ENCODE assay signal across 16 cellular contexts in genomic region chr6:167957626-167958025, GRCh38. TPM values are rescaled to one million over a fixed set of nuclear protein-coding genes. Genes with fewer than 3 reads are reported as not detected.
DNase-seq lines count a peak whose midpoint lies in the region; ATAC-seq, FAIRE-seq and TF ChIP-seq lines count a peak whose summit lies in the region.
"Had no signal": no experiment of that assay in that cellular context is flagged by ENCODE, and none has a peak within 500 bp of the region (broad histone marks: within the 10 kb centered on the region; RNA-seq: fewer than 3 reads in every experiment).

No MANE protein-coding gene starts in this region.

- H3K27me3 ChIP-seq in BLaER1 treated with 17β-estradiol and CSF1 and Interleukin-3, amounts not matched to agents 10 nM and 100 nM = no peaks in the 10 kb centered on the region
- H3K27me3 ChIP-seq in keratinocyte (ENCODE audit: control insufficient read depth, extremely low read depth, insufficient read depth, low read length) (no peaks in the 10 kb centered on the region), trophoblast cell (ENCODE audit: insufficient read depth, low read length) (no peaks in the 10 kb centered on the region)
- H3K27me3 ChIP-seq: BE2C had no signal

- H2AK5ac ChIP-seq in trophoblast cell (ENCODE audit: low read length) = no peak overlapping the region

- peak overlapping the region; percentile 37 for H3K18ac ChIP-seq in trophoblast cell (ENCODE audit: low read length)

- dilution Hi-C loops in keratinocyte (cut with MboI; ENCODE audit: extremely low pct_ligation_motif_present, low sequenced_read_pairs) = no loop called here

- no peak for DNase-seq in WTC11 (ENCODE audit: low spot score)
- no peak for DNase-seq in keratinocyte (ENCODE audit: low read depth, low spot score)
- DNase-seq in trophoblast cell = peak; percentile 28 to 81
- no peak for DNase-seq in glutamatergic neuron
- no peak for DNase-seq in EL
- DNase-seq in GM19238 (ENCODE audit: insufficient read length, low spot score) = no peak
- DNase-seq: BE2C; CD8-positive, alpha-beta memory T cell; H7; NCI-H1417; NCI-H2081; NCI-H2227 treated with DMSO at 0.1 percent for 48 hours; NCI-H526 had no signal

- peak overlapping the region in 7 of 11 experiments; percentile 22 to 72 (median 47); a peak in 10 of 22 replicates for H3K27ac ChIP-seq in BLaER1 treated with 17β-estradiol and CSF1 and Interleukin-3, amounts not matched to agents 10 nM and 100 nM
- H3K27ac ChIP-seq in keratinocyte (ENCODE audit: control insufficient read depth, insufficient read depth, low read length) = peak overlapping the region; percentile 30
- H3K27ac ChIP-seq in trophoblast cell (ENCODE audit: low read depth, low read length) = peak overlapping the region; percentile 21

- H3K4me1 Mint-ChIP-seq in WTC11 (peaks cover 7% of the 10 kb centered on the region), glutamatergic neuron (ENCODE audit: low read depth, unreplicated experiment) (peaks cover 19% of the 10 kb centered on the region)
- H3K4me1 Mint-ChIP-seq: CD8-positive, alpha-beta memory T cell had no signal

- ATAC-seq in WTC11 (no peak), GM18858 (IDR thresholded peaks at IDR 0.05; ENCODE audit: unreplicated experiment) (no peak)

- no peak overlapping the region for H4K91ac ChIP-seq in trophoblast cell (ENCODE audit: low read depth, low read length)

- H2BK120ac ChIP-seq in trophoblast cell (ENCODE audit: insufficient read depth, low read length, poor library complexity) = peak overlapping the region; percentile 20

- H3K9me3 Mint-ChIP-seq in WTC11 = no peaks in the 10 kb centered on the region
- peaks cover 6% of the 10 kb centered on the region for H3K9me3 Mint-ChIP-seq in glutamatergic neuron (ENCODE audit: unreplicated experiment)
- H3K9me3 Mint-ChIP-seq: CD8-positive, alpha-beta memory T cell had no signal

- peak overlapping the region; percentile 5 for H3K14ac ChIP-seq in trophoblast cell (ENCODE audit: low read length)

- H3K27me3 Mint-ChIP-seq in WTC11 (ENCODE audit: low read depth) (no peaks in the 10 kb centered on the region), glutamatergic neuron (ENCODE audit: unreplicated experiment) (peaks cover 6% of the 10 kb centered on the region)

- no peak overlapping the region for H3K23ac ChIP-seq in trophoblast cell (ENCODE audit: low read length)

- H3K27ac Mint-ChIP-seq in WTC11 (peak overlapping the region; percentile 78), glutamatergic neuron (ENCODE audit: unreplicated experiment) (no peak overlapping the region)
- H3K27ac Mint-ChIP-seq: CD8-positive, alpha-beta memory T cell had no signal

- H2BK12ac ChIP-seq in trophoblast cell (ENCODE audit: low read length) = no peak overlapping the region

- TF ChIP-seq CTCF in WTC11 (IDR thresholded peaks at IDR 0.05) (no peak), keratinocyte (optimal IDR thresholded peaks at IDR 0.05 in 1 of 3, IDR thresholded peaks at IDR 0.05 in 1 of 3, conservative IDR thresholded peaks at IDR 0.05 in 1 of 3; ENCODE audit: extremely low read depth in 1 of 3, insufficient read depth in 2 of 3, low read length in 3 of 3) (no peak), glutamatergic neuron (IDR thresholded peaks at IDR 0.05; ENCODE audit: partially characterized antibody, unreplicated experiment) (no peak)

- H3K9me3 ChIP-seq in BLaER1 treated with 17β-estradiol and CSF1 and Interleukin-3, amounts not matched to agents 10 nM and 100 nM (replicated peaks in 1 of 11) = peaks cover 0 to 6% (median 0%) of the 10 kb centered on the region in 11 experiments; a peak in 4 of 22 replicates
- H3K9me3 ChIP-seq in keratinocyte (ENCODE audit: control insufficient read depth, low read depth, low read length) (no peaks in the 10 kb centered on the region), trophoblast cell (ENCODE audit: insufficient read depth, low read depth, low read length) (no peaks in the 10 kb centered on the region)
- H3K9me3 ChIP-seq: BE2C had no signal

- H4K12ac ChIP-seq in trophoblast cell (ENCODE audit: low read depth, low read length) = no peak overlapping the region

- peak overlapping the region; percentile 27 for H4K8ac ChIP-seq in trophoblast cell (ENCODE audit: low read depth, low read length)

- H3K4me3 ChIP-seq in BLaER1 treated with 17β-estradiol and CSF1 and Interleukin-3, amounts not matched to agents 10 nM and 100 nM = no peak overlapping the region
- no peak overlapping the region for H3K4me3 ChIP-seq in keratinocyte (ENCODE audit: control insufficient read depth in 2 of 3, extremely low read depth in 1 of 3, insufficient read depth in 2 of 3, low read depth in 1 of 3, low read length in 3 of 3)
- no peak overlapping the region for H3K4me3 ChIP-seq in trophoblast cell (ENCODE audit: low read depth, low read length)

- peaks cover 0 to 53% (median 36%) of the 10 kb centered on the region in 11 experiments; a peak in 20 of 22 replicates for H3K36me3 ChIP-seq in BLaER1 treated with 17β-estradiol and CSF1 and Interleukin-3, amounts not matched to agents 10 nM and 100 nM
- H3K36me3 ChIP-seq in keratinocyte (ENCODE audit: control insufficient read depth in 2 of 2, extremely low read depth in 1 of 2, insufficient read depth in 2 of 2, low read length in 2 of 2) (peaks cover 2 to 12% of the 10 kb centered on the region in 2 experiments), trophoblast cell (ENCODE audit: control insufficient read depth in 1 of 2, insufficient read depth in 2 of 2, low read length in 2 of 2) (peaks cover 14% of the 10 kb centered on the region in 2 experiments)

- H3K9me1 ChIP-seq in keratinocyte (ENCODE audit: control insufficient read depth, extremely low read depth, insufficient read depth, low read length) = peaks cover 6% of the 10 kb centered on the region

- POLR2A ChIA-PET in WTC11 (lab: Charles Lee) = no interaction called here

- no peak overlapping the region for H2AFZ ChIP-seq in keratinocyte (ENCODE audit: control insufficient read depth, low read length)
- H2AFZ ChIP-seq in trophoblast cell (ENCODE audit: insufficient read depth, low read length, poor library complexity) = no peak overlapping the region

- peak overlapping the region; percentile 62 to 86 (median 65) for H3K4me2 ChIP-seq in BLaER1 treated with 17β-estradiol and CSF1 and Interleukin-3, amounts not matched to agents 10 nM and 100 nM
- H3K4me2 ChIP-seq in keratinocyte (ENCODE audit: control insufficient read depth, extremely low read depth, insufficient read depth, low read depth, low read length) (no peak overlapping the region), trophoblast cell (ENCODE audit: low read length) (no peak overlapping the region)

- H4K20me1 ChIP-seq in BLaER1 treated with 17β-estradiol and CSF1 and Interleukin-3, amounts not matched to agents 10 nM and 100 nM = peaks cover 0 to 55% (median 0%) of the 10 kb centered on the region in 11 experiments; a peak in 3 of 22 replicates
- H4K20me1 ChIP-seq in keratinocyte (ENCODE audit: control insufficient read depth, extremely low read depth, insufficient read depth, low read length) = peaks cover 3% of the 10 kb centered on the region

- peaks cover 16% of the 10 kb centered on the region for H3K79me2 ChIP-seq in keratinocyte (ENCODE audit: control insufficient read depth, insufficient read depth, low read length)
- H3K79me2 ChIP-seq in trophoblast cell (ENCODE audit: control insufficient read depth, insufficient read depth, low read length, poor library complexity) = no peaks in the 10 kb centered on the region

- no peak overlapping the region for H3K9ac ChIP-seq in BLaER1 treated with 17β-estradiol and CSF1 and Interleukin-3, amounts not matched to agents 10 nM and 100 nM
- H3K9ac ChIP-seq in keratinocyte (ENCODE audit: control insufficient read depth, extremely low read depth, insufficient read depth, low read length) = no peak overlapping the region
- no peak overlapping the region for H3K9ac ChIP-seq in trophoblast cell (ENCODE audit: low read length)

- peaks cover 6% of the 10 kb centered on the region for H3K79me1 ChIP-seq in trophoblast cell (ENCODE audit: low read length)

- no peak overlapping the region for H3K4me3 Mint-ChIP-seq in WTC11
- H3K4me3 Mint-ChIP-seq in glutamatergic neuron (ENCODE audit: unreplicated experiment) = no peak overlapping the region
- H3K4me3 Mint-ChIP-seq: CD8-positive, alpha-beta memory T cell had no signal

- H2BK5ac ChIP-seq in trophoblast cell (ENCODE audit: low read depth, low read length, poor library complexity) = peak overlapping the region; percentile 22

- H3K4ac ChIP-seq in trophoblast cell (ENCODE audit: low read depth, low read length) = no peak overlapping the region

- H3K36me3 Mint-ChIP-seq in WTC11 (peaks cover 31% of the 10 kb centered on the region), glutamatergic neuron (ENCODE audit: unreplicated experiment) (no peaks in the 10 kb centered on the region)

- H3K4me1 ChIP-seq in BLaER1 treated with 17β-estradiol and CSF1 and Interleukin-3, amounts not matched to agents 10 nM and 100 nM = peaks cover 66 to 100% (median 81%) of the 10 kb centered on the region in 10 experiments
- peaks cover 5% of the 10 kb centered on the region for H3K4me1 ChIP-seq in keratinocyte (ENCODE audit: control insufficient read depth, extremely low read depth, insufficient read depth, low read length)
- peaks cover 13 to 14% of the 10 kb centered on the region in 2 experiments for H3K4me1 ChIP-seq in trophoblast cell (ENCODE audit: control insufficient read depth in 1 of 2, insufficient read depth in 2 of 2, low read length in 2 of 2)
- H3K4me1 ChIP-seq: BE2C had no signal

- WGBS in trophoblast cell (ENCODE audit: extremely low coverage, insufficient coverage, insufficient read length) = no CpG with 5 or more reads among the region's 6 CpGs

- CTCF ChIA-PET in WTC11 (lab: Charles Lee) = interaction anchor here (2.8 kb wide), 1 partner anchor 10 kb away, joined by 10 read pairs; no protein-coding TSS in a partner anchor

- FAIRE-seq in keratinocyte (lab: Jason Lieb, UNC) = no peak

TF ChIP-seq in WTC11, 78 proteins besides CTCF, POLR2A, EP300 and RAD21 (continues in another document):
- TF ChIP-seq TEAD1 (CRISPR knock-in tag; IDR thresholded peaks at IDR 0.05) (no peak), ELF4 (CRISPR knock-in tag; IDR thresholded peaks at IDR 0.05; ENCODE audit: low read depth) (no peak), OVOL2 (CRISPR knock-in tag; IDR thresholded peaks at IDR 0.05; ENCODE audit: borderline replicate concordance) (no peak), ZNF138 (CRISPR knock-in tag; conservative IDR thresholded peaks at IDR 0.05) (no peak), FOXP1 (CRISPR knock-in tag; IDR thresholded peaks at IDR 0.05; ENCODE audit: borderline replicate concordance) (no peak)

RNA-seq across cellular contexts. Expression of gene KIF25, which starts 39.8 kb away (rescaled TPM):
- total RNA-seq in WTC11 (2021) (0.28 to 1.1 TPM (median 0.71 TPM) in 3 replicates), glutamatergic neuron (ENCODE audit: unreplicated experiment) (not detected)
- not detected in 3 replicates for polyA plus RNA-seq in keratinocyte
- not detected for polyA plus RNA-seq in keratinocyte (2011; ENCODE audit: low read depth)
- not detected in 2 replicates for polyA plus RNA-seq in keratinocyte (2011; cell fraction: cytosol; rRNA removed)
- polyA plus RNA-seq in keratinocyte (2011; cell fraction: nucleus; rRNA removed) = not detected in 2 replicates
- polyA plus RNA-seq in keratinocyte (2012; ENCODE audit: low replicate concordance) = not detected in 2 replicates
- polyA minus RNA-seq in keratinocyte = not detected in 3 replicates
- polyA minus RNA-seq in keratinocyte (2011; cell fraction: cytosol; rRNA and poly(A)+ RNA removed) = not detected
- not detected in 2 replicates for polyA minus RNA-seq in keratinocyte (2011; cell fraction: nucleus; rRNA and poly(A)+ RNA removed)
- polyA plus RNA-seq in trophoblast cell (2013) = 0.04 TPM in 1 of 2 replicates, not detected in the other
- total RNA-seq: CD8-positive, alpha-beta memory T cell; LHCN-M2 had no signal
- polyA plus RNA-seq: CD8-positive, alpha-beta memory T cell had no signal

Comparison
In these comparisons a context has a peak if more than half of its experiments do, and no peak if none do; other contexts are left out.
1. H3K4me2 ChIP-seq: peak in BLaER1 treated with 17β-estradiol and CSF1 and Interleukin-3, amounts not matched to agents 10 nM and 100 nM (11 of 11); none in keratinocyte (single experiment) and trophoblast cell (single experiment).
2. DNase-seq: peak in trophoblast cell (2 of 2); none in WTC11 (single experiment), keratinocyte (single experiment), glutamatergic neuron (single experiment), EL (single experiment) and GM19238 (single experiment).
3. Peak in every context shown above with its lines, with median percentiles within 50 percentile points of each other: H3K27ac ChIP-seq.